Comparison of ENCODE assay signal across 15 cellular contexts in the genomic region with DNA sequence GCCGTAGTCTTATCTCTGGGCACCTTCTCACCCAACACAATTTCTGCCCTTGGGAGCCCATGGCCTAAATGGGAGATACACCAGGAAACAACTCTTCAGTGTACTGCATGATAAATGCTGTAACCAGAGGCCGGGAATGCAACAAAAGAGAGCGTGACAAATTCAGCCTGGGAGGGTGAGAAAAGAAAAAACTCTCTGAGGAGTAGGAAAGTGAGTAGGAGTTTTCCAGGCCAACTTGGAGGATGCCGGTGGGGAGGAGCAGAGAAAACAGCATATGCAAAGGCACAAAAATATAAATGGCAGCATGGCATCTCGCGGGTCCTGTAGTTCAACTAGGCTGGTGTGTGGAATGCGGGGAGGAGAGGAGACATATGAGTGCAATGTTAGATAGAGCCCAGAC.
DNase-seq lines count a peak whose midpoint lies in the region; ATAC-seq and TF ChIP-seq lines count a peak whose summit lies in the region.
"Had no signal": no experiment of that assay in that cellular context is flagged by ENCODE, and none has a peak within 500 bp of the region (broad histone marks: within the 10 kb centered on the region; RNA-seq: fewer than 3 reads in every experiment).

No MANE protein-coding gene starts in this region.

- H3K9me3 ChIP-seq in ectodermal cell (ENCODE audit: control insufficient read depth, low read length): no peaks in the 10 kb centered on the region

- H3K27ac Mint-ChIP-seq in mesothelial cell of epicardium: peak overlapping the region; percentile 52
- H3K27ac Mint-ChIP-seq in activated CD8-positive, alpha-beta T cell treated with anti-CD3 and anti-CD28 coated beads, Interleukin-2, amount 10 ng/mL, durations not matched to agents 7 days and 5 days: no peak overlapping the region
- H3K27ac Mint-ChIP-seq: CD8-positive, alpha-beta T cell had no signal

- H3K4me1 Mint-ChIP-seq in mesothelial cell of epicardium: peaks cover 69% of the 10 kb centered on the region
- no peaks in the 10 kb centered on the region for H3K4me1 Mint-ChIP-seq in activated CD8-positive, alpha-beta T cell treated with anti-CD3 and anti-CD28 coated beads, Interleukin-2, amount 10 ng/mL, durations not matched to agents 7 days and 5 days (ENCODE audit: low read depth)

- peaks cover 1% of the 10 kb centered on the region for H3K36me3 Mint-ChIP-seq in mesothelial cell of epicardium
- no peaks in the 10 kb centered on the region for H3K36me3 Mint-ChIP-seq in activated CD8-positive, alpha-beta T cell treated with anti-CD3 and anti-CD28 coated beads, Interleukin-2, amount 10 ng/mL, durations not matched to agents 7 days and 5 days (ENCODE audit: low read depth)
- H3K36me3 Mint-ChIP-seq: CD8-positive, alpha-beta T cell had no signal

- no peaks in the 10 kb centered on the region for H3K9me3 Mint-ChIP-seq in mesothelial cell of epicardium
- H3K9me3 Mint-ChIP-seq in activated CD8-positive, alpha-beta T cell treated with anti-CD3 and anti-CD28 coated beads, Interleukin-2, amount 10 ng/mL, durations not matched to agents 7 days and 5 days (ENCODE audit: insufficient read depth): no peaks in the 10 kb centered on the region
- H3K9me3 Mint-ChIP-seq: CD8-positive, alpha-beta T cell had no signal

- CTCF ChIA-PET in activated CD8-positive, alpha-beta T cell treated with anti-CD3 and anti-CD28 coated beads, Interleukin-2, amount 10 ng/mL, durations not matched to agents 7 days and 5 days (lab: Charles Lee): no interaction called here

- TF ChIP-seq CTCF in mesothelial cell of epicardium (IDR thresholded peaks at IDR 0.05; ENCODE audit: unreplicated experiment): no peak

- no peaks in the 10 kb centered on the region for H3K36me3 ChIP-seq in ectodermal cell (ENCODE audit: control insufficient read depth, insufficient read depth, low read length)

- 65 to 71% methylated on average over 7 of the region's 7 CpGs for WGBS in ectodermal cell, 2 experiments

- no peak overlapping the region for H3K4me3 ChIP-seq in ectodermal cell (ENCODE audit: insufficient read depth, low read depth, low read length)

- no peak for ATAC-seq in activated CD8-positive, alpha-beta T cell treated with anti-CD3 and anti-CD28 coated beads, Interleukin-2, amount 10 ng/mL, durations not matched to agents 7 days and 5 days
- ATAC-seq in HG03439 (IDR thresholded peaks at IDR 0.05; ENCODE audit: unreplicated experiment): no peak
- ATAC-seq: CD8-positive, alpha-beta T cell had no signal

- POLR2A ChIA-PET in activated CD8-positive, alpha-beta T cell treated with anti-CD3 and anti-CD28 coated beads, Interleukin-2, amount 10 ng/mL, durations not matched to agents 7 days and 5 days (lab: Charles Lee): no interaction called here

- no peak overlapping the region for H3K4me3 Mint-ChIP-seq in mesothelial cell of epicardium
- no peak overlapping the region for H3K4me3 Mint-ChIP-seq in activated CD8-positive, alpha-beta T cell treated with anti-CD3 and anti-CD28 coated beads, Interleukin-2, amount 10 ng/mL, durations not matched to agents 7 days and 5 days
- H3K4me3 Mint-ChIP-seq: CD8-positive, alpha-beta T cell had no signal

- H3K4me1 ChIP-seq in ectodermal cell (ENCODE audit: control insufficient read depth, insufficient read depth, low read length): peaks cover 64% of the 10 kb centered on the region

- H3K27me3 Mint-ChIP-seq in mesothelial cell of epicardium (ENCODE audit: low read depth): no peaks in the 10 kb centered on the region
- no peaks in the 10 kb centered on the region for H3K27me3 Mint-ChIP-seq in activated CD8-positive, alpha-beta T cell treated with anti-CD3 and anti-CD28 coated beads, Interleukin-2, amount 10 ng/mL, durations not matched to agents 7 days and 5 days (ENCODE audit: low read depth)

- no peaks in the 10 kb centered on the region for H3K27me3 ChIP-seq in ectodermal cell (ENCODE audit: control insufficient read depth, insufficient read depth, low read length, poor library complexity, severe bottlenecking)

- peak overlapping the region; percentile 38 for H3K27ac ChIP-seq in ectodermal cell (ENCODE audit: insufficient read depth, low read depth, low read length, poor library complexity, severe bottlenecking)

- DNase-seq in RPMI7951 (ENCODE audit: low read depth) (peak; percentile 75), mesothelial cell of epicardium (ENCODE audit: low spot score in 2 of 2, unreplicated experiment in 2 of 2) (no peak), NCI-H748 treated with DMSO at 0.1 percent for 48 hours (lab: John Stamatoyannopoulos, UW) (no peak)
- no peak for DNase-seq in activated CD8-positive, alpha-beta T cell treated with anti-CD3 and anti-CD28 coated beads, Interleukin-2, amount 10 ng/mL, durations not matched to agents 7 days and 5 days
- no peak for DNase-seq in activated CD8-positive, alpha-beta memory T cell treated with anti-CD3 and anti-CD28 coated beads for 24 hours
- DNase-seq: CD8-positive, alpha-beta T cell; Karpas-422; MM.1S; NCI-H1105; NCI-H187; NCI-H2171; NCI-H510A; SIG-M5 had no signal
